ENCODE assay signal across 1 cellular context in the genomic region with DNA sequence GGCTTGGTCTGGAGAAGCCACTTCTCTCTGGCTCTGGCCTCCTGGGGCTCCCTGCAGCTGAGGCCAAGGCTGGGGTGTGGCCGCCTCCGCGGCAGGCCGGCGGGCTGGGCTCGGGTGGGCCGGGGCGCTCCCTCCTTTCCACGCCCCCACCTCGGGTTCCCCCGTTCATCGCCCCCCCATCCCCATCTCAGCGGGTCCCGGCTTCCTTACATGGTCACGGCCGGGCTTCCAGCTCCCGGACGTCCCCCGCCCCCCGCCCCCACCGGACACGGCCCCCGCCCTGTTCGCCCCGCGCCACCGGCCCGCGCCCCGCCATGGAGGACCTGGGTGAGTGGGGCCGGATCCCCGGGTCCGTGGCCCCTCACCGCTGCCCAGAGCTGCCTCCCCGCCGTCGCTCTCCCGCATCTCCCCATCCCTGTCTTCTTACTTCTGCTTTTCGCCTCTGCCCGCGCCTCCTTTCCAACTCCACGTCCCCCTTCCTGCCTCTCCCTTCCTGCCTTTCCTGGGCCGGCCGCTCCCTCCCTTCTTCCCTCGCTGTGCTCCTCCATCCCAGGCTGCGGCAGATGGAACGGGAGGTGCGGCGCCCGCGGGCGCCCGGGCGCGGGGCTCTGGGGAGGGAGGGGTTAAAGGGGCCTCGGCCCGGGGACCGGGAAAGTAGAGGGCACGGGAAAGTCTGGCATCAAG.
TF ChIP-seq lines count a peak whose summit lies in the region.

A gene (plus strand): TSS at position 278 of the 684 bp plus-strand sequence. CDS start 37 bp downstream, at position 315.

TF ChIP-seq in HEK293, 187 proteins besides CTCF, POLR2A, EP300 and RAD21 (continued from another document and continues in another):
- TF ChIP-seq, protein P1, sequence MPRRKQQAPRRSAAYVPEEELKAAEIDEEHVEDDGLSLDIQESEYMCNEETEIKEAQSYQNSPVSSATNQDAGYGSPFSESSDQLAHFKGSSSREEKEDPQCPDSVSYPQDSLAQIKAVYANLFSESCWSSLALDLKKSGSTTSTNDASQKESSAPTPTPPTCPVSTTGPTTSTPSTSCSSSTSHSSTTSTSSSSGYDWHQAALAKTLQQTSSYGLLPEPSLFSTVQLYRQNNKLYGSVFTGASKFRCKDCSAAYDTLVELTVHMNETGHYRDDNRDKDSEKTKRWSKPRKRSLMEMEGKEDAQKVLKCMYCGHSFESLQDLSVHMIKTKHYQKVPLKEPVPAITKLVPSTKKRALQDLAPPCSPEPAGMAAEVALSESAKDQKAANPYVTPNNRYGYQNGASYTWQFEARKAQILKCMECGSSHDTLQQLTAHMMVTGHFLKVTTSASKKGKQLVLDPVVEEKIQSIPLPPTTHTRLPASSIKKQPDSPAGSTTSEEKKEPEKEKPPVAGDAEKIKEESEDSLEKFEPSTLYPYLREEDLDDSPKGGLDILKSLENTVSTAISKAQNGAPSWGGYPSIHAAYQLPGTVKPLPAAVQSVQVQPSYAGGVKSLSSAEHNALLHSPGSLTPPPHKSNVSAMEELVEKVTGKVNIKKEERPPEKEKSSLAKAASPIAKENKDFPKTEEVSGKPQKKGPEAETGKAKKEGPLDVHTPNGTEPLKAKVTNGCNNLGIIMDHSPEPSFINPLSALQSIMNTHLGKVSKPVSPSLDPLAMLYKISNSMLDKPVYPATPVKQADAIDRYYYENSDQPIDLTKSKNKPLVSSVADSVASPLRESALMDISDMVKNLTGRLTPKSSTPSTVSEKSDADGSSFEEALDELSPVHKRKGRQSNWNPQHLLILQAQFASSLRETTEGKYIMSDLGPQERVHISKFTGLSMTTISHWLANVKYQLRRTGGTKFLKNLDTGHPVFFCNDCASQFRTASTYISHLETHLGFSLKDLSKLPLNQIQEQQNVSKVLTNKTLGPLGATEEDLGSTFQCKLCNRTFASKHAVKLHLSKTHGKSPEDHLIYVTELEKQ (tag by site-specific recombination; IDR thresholded peaks at IDR 0.05; ENCODE audit: borderline replicate concordance): no peak
- TF ChIP-seq, protein P2, sequence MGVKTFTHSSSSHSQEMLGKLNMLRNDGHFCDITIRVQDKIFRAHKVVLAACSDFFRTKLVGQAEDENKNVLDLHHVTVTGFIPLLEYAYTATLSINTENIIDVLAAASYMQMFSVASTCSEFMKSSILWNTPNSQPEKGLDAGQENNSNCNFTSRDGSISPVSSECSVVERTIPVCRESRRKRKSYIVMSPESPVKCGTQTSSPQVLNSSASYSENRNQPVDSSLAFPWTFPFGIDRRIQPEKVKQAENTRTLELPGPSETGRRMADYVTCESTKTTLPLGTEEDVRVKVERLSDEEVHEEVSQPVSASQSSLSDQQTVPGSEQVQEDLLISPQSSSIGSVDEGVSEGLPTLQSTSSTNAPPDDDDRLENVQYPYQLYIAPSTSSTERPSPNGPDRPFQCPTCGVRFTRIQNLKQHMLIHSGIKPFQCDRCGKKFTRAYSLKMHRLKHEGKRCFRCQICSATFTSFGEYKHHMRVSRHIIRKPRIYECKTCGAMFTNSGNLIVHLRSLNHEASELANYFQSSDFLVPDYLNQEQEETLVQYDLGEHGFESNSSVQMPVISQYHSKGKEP (tag by site-specific recombination; IDR thresholded peaks at IDR 0.05): no peak
- TF ChIP-seq, protein P3, sequence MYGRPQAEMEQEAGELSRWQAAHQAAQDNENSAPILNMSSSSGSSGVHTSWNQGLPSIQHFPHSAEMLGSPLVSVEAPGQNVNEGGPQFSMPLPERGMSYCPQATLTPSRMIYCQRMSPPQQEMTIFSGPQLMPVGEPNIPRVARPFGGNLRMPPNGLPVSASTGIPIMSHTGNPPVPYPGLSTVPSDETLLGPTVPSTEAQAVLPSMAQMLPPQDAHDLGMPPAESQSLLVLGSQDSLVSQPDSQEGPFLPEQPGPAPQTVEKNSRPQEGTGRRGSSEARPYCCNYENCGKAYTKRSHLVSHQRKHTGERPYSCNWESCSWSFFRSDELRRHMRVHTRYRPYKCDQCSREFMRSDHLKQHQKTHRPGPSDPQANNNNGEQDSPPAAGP (tag by site-specific recombination; IDR thresholded peaks at IDR 0.05): 0 out of 2 replicates have a peak, but pooled peaks have one; percentile 31
- TF ChIP-seq ZNF837 (tag by site-specific recombination; IDR thresholded peaks at IDR 0.05): no peak
- no peak for TF ChIP-seq ZNF654 (tag by site-specific recombination; IDR thresholded peaks at IDR 0.05; ENCODE audit: low read depth)
- TF ChIP-seq ZNF184 (tag by site-specific recombination; IDR thresholded peaks at IDR 0.05): no peak
- TF ChIP-seq YY2 (tag by site-specific recombination; IDR thresholded peaks at IDR 0.05): 0 out of 2 replicates have a peak, but pooled peaks have one; percentile 14
- TF ChIP-seq, protein P4, sequence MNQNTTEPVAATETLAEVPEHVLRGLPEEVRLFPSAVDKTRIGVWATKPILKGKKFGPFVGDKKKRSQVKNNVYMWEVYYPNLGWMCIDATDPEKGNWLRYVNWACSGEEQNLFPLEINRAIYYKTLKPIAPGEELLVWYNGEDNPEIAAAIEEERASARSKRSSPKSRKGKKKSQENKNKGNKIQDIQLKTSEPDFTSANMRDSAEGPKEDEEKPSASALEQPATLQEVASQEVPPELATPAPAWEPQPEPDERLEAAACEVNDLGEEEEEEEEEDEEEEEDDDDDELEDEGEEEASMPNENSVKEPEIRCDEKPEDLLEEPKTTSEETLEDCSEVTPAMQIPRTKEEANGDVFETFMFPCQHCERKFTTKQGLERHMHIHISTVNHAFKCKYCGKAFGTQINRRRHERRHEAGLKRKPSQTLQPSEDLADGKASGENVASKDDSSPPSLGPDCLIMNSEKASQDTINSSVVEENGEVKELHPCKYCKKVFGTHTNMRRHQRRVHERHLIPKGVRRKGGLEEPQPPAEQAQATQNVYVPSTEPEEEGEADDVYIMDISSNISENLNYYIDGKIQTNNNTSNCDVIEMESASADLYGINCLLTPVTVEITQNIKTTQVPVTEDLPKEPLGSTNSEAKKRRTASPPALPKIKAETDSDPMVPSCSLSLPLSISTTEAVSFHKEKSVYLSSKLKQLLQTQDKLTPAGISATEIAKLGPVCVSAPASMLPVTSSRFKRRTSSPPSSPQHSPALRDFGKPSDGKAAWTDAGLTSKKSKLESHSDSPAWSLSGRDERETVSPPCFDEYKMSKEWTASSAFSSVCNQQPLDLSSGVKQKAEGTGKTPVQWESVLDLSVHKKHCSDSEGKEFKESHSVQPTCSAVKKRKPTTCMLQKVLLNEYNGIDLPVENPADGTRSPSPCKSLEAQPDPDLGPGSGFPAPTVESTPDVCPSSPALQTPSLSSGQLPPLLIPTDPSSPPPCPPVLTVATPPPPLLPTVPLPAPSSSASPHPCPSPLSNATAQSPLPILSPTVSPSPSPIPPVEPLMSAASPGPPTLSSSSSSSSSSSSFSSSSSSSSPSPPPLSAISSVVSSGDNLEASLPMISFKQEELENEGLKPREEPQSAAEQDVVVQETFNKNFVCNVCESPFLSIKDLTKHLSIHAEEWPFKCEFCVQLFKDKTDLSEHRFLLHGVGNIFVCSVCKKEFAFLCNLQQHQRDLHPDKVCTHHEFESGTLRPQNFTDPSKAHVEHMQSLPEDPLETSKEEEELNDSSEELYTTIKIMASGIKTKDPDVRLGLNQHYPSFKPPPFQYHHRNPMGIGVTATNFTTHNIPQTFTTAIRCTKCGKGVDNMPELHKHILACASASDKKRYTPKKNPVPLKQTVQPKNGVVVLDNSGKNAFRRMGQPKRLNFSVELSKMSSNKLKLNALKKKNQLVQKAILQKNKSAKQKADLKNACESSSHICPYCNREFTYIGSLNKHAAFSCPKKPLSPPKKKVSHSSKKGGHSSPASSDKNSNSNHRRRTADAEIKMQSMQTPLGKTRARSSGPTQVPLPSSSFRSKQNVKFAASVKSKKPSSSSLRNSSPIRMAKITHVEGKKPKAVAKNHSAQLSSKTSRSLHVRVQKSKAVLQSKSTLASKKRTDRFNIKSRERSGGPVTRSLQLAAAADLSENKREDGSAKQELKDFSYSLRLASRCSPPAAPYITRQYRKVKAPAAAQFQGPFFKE (tag by site-specific recombination; IDR thresholded peaks at IDR 0.05; ENCODE audit: borderline replicate concordance): no peak
- no peak for TF ChIP-seq ZBTB7A (tag by site-specific recombination; IDR thresholded peaks at IDR 0.05; ENCODE audit: low read depth)
- no peak for TF ChIP-seq ZNF623 (tag by site-specific recombination; IDR thresholded peaks at IDR 0.05)
- TF ChIP-seq, protein P5, sequence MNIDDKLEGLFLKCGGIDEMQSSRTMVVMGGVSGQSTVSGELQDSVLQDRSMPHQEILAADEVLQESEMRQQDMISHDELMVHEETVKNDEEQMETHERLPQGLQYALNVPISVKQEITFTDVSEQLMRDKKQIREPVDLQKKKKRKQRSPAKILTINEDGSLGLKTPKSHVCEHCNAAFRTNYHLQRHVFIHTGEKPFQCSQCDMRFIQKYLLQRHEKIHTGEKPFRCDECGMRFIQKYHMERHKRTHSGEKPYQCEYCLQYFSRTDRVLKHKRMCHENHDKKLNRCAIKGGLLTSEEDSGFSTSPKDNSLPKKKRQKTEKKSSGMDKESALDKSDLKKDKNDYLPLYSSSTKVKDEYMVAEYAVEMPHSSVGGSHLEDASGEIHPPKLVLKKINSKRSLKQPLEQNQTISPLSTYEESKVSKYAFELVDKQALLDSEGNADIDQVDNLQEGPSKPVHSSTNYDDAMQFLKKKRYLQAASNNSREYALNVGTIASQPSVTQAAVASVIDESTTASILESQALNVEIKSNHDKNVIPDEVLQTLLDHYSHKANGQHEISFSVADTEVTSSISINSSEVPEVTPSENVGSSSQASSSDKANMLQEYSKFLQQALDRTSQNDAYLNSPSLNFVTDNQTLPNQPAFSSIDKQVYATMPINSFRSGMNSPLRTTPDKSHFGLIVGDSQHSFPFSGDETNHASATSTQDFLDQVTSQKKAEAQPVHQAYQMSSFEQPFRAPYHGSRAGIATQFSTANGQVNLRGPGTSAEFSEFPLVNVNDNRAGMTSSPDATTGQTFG (tag by site-specific recombination; IDR thresholded peaks at IDR 0.05; ENCODE audit: borderline replicate concordance): no peak
- TF ChIP-seq ZNF530 (tag by site-specific recombination; IDR thresholded peaks at IDR 0.05; ENCODE audit: low read depth): no peak
- peak; percentile 52; the same call in 1 of the 2 replicates for TF ChIP-seq YY1 (tag by site-specific recombination; IDR thresholded peaks at IDR 0.05)
- no peak for TF ChIP-seq ZNF132 (tag by site-specific recombination; IDR thresholded peaks at IDR 0.05; ENCODE audit: borderline replicate concordance)
- no peak for TF ChIP-seq ZSCAN23 (tag by site-specific recombination; IDR thresholded peaks at IDR 0.05)
- no peak for TF ChIP-seq ZNF350 (tag by site-specific recombination; IDR thresholded peaks at IDR 0.05)
- no peak for TF ChIP-seq ZNF394 (tag by site-specific recombination; IDR thresholded peaks at IDR 0.05; ENCODE audit: borderline replicate concordance)
- no peak for TF ChIP-seq ZNF777 (tag by site-specific recombination; IDR thresholded peaks at IDR 0.05; ENCODE audit: borderline replicate concordance)
- no peak for TF ChIP-seq ZNF558 (tag by site-specific recombination; IDR thresholded peaks at IDR 0.05)
- TF ChIP-seq ZNF335 (tag by site-specific recombination; conservative IDR thresholded peaks at IDR 0.05): peak; percentile 91
- TF ChIP-seq, protein P6, sequence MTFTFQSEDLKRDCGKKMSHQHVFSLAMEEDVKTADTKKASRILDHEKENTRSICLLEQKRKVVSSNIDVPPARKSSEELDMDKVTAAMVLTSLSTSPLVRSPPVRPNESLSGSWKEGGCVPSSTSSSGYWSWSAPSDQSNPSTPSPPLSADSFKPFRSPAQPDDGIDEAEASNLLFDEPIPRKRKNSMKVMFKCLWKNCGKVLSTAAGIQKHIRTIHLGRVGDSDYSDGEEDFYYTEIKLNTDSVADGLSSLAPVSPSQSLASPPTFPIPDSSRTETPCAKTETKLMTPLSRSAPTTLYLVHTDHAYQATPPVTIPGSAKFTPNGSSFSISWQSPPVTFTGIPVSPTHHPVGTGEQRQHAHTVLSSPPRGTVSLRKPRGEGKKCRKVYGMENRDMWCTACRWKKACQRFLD (tag by site-specific recombination; IDR thresholded peaks at IDR 0.05): no peak
- TF ChIP-seq ZNF169 (tag by site-specific recombination; IDR thresholded peaks at IDR 0.05): no peak
- no peak for TF ChIP-seq ZNF660 (tag by site-specific recombination; IDR thresholded peaks at IDR 0.05)
- no peak for TF ChIP-seq ZNF146 (tag by site-specific recombination; IDR thresholded peaks at IDR 0.05)
- peak; percentile 38; the same call in 1 of the 2 replicates for TF ChIP-seq GLIS1 (tag by site-specific recombination; IDR thresholded peaks at IDR 0.05)
- TF ChIP-seq, protein P7, sequence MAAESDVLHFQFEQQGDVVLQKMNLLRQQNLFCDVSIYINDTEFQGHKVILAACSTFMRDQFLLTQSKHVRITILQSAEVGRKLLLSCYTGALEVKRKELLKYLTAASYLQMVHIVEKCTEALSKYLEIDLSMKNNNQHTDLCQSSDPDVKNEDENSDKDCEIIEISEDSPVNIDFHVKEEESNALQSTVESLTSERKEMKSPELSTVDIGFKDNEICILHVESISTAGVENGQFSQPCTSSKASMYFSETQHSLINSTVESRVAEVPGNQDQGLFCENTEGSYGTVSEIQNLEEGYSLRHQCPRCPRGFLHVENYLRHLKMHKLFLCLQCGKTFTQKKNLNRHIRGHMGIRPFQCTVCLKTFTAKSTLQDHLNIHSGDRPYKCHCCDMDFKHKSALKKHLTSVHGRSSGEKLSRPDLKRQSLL (tag by site-specific recombination; IDR thresholded peaks at IDR 0.05): no peak
- TF ChIP-seq SETDB1 (IDR thresholded peaks at IDR 0.05; ENCODE audit: insufficient read length, low read length): no peak
- TF ChIP-seq ZFP41 (tag by site-specific recombination; IDR thresholded peaks at IDR 0.05; ENCODE audit: borderline replicate concordance): no peak
- TF ChIP-seq, protein P8, sequence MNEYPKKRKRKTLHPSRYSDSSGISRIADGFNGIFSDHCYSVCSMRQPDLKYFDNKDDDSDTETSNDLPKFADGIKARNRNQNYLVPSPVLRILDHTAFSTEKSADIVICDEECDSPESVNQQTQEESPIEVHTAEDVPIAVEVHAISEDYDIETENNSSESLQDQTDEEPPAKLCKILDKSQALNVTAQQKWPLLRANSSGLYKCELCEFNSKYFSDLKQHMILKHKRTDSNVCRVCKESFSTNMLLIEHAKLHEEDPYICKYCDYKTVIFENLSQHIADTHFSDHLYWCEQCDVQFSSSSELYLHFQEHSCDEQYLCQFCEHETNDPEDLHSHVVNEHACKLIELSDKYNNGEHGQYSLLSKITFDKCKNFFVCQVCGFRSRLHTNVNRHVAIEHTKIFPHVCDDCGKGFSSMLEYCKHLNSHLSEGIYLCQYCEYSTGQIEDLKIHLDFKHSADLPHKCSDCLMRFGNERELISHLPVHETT (tag by site-specific recombination; IDR thresholded peaks at IDR 0.05): no peak
- no peak for TF ChIP-seq ZNF76 (tag by site-specific recombination; IDR thresholded peaks at IDR 0.05; ENCODE audit: borderline replicate concordance, low read depth)
- TF ChIP-seq ZNF664 (tag by site-specific recombination; IDR thresholded peaks at IDR 0.05): no peak
- no peak for TF ChIP-seq ZNF585B (tag by site-specific recombination; IDR thresholded peaks at IDR 0.05)
- no peak for TF ChIP-seq ZNF24 (tag by site-specific recombination; IDR thresholded peaks at IDR 0.05)
- TF ChIP-seq, protein P9, sequence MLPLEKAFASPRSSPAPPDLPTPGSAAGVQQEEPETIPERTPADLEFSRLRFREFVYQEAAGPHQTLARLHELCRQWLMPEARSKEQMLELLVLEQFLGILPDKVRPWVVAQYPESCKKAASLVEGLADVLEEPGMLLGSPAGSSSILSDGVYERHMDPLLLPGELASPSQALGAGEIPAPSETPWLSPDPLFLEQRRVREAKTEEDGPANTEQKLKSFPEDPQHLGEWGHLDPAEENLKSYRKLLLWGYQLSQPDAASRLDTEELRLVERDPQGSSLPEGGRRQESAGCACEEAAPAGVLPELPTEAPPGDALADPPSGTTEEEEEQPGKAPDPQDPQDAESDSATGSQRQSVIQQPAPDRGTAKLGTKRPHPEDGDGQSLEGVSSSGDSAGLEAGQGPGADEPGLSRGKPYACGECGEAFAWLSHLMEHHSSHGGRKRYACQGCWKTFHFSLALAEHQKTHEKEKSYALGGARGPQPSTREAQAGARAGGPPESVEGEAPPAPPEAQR (tag by site-specific recombination; IDR thresholded peaks at IDR 0.05): no peak
- no peak for TF ChIP-seq ZNF510 (tag by site-specific recombination; IDR thresholded peaks at IDR 0.05; ENCODE audit: insufficient replicate concordance)
